Comparison of ENCODE assay signal across 8 cellular contexts in the genomic region with DNA sequence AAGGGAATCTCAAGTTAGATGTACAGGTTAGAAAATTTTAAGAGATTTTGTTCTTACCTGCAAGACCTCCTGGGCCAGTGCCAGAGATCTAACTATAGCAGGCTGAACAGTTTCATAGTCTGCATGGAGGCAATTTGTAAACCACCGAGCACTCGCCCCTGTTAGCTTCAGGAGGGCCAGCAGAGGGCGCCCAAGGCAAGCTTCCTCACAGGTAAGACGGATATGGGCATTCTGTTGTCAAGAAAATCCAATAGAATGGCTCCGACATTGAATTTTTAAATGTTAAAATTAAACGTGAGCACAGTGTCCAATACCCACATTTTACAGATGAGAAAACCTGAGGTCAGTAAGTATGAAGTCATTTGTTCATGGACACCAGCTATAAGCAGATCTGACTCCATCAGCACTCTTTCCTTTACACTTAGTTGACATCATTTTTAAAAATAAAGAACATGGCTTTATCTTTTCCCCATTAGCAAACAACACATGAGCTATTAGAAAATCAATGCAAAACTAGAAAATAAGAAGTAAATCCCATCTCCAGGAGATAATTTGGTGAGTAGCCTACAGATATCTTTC. TPM values are rescaled to one million over a fixed set of nuclear protein-coding genes. Genes with fewer than 3 reads are reported as not detected.
DNase-seq lines count a peak whose midpoint lies in the region; ATAC-seq, FAIRE-seq and TF ChIP-seq lines count a peak whose summit lies in the region.

No MANE protein-coding gene starts in this region.

- H4K20me1 ChIP-seq in neural cell (ENCODE audit: insufficient read depth) = no peaks in the 10 kb centered on the region

- H3K9ac ChIP-seq in neural cell (ENCODE audit: low read length) = no peak overlapping the region

- H3K9me3 ChIP-seq in neural cell (ENCODE audit: low read length) = no peaks in the 10 kb centered on the region

- TF ChIP-seq RAD21 in neural cell (conservative IDR thresholded peaks at IDR 0.05) = peak; percentile 82

- DNase-seq in COLO829 (ENCODE audit: low spot score) (peak; percentile 56), LNCaP clone FGC (ENCODE audit: low read depth) (peak; percentile 50), RCC 7860 (ENCODE audit: low spot score) (peak; percentile 52), fibroblast of mammary gland (ENCODE audit: low read depth) (peak; percentile 68)
- peak; percentile 55 for DNase-seq in activated T-cell treated with anti-CD3 and anti-CD28 coated beads, Interleukin-2, amount 50 U/mL, for 4 hours
- DNase-seq in stimulated activated naive CD8-positive, alpha-beta T cell treated with anti-CD3 and anti-CD28 coated beads, Interleukin-15, Interleukin-2, amounts not matched to agents 100 U/mL and 50 U/mL, for 24 hours = peak; percentile 75

- no peaks in the 10 kb centered on the region for H3F3A ChIP-seq in neural cell (ENCODE audit: insufficient read depth, low read length, poor library complexity, severe bottlenecking)

- peak overlapping the region; percentile 28 for H2AFZ ChIP-seq in neural cell (ENCODE audit: low read depth, low read length)

- peaks cover 10% of the 10 kb centered on the region for H3K27me3 Mint-ChIP-seq in activated T-cell treated with anti-CD3 and anti-CD28 coated beads, Interleukin-2, amount 50 U/mL, for 4 hours (ENCODE audit: low read depth)

- peak; percentile 53 for FAIRE-seq in RCC 7860 (lab: Jason Lieb, UNC)

- no peaks in the 10 kb centered on the region for H3K9me3 Mint-ChIP-seq in activated T-cell treated with anti-CD3 and anti-CD28 coated beads, Interleukin-2, amount 50 U/mL, for 4 hours

- H3K79me2 ChIP-seq in neural cell (replicated peaks; ENCODE audit: insufficient read depth, low read length) = no peaks in the 10 kb centered on the region

- no peak overlapping the region for H3K4me2 ChIP-seq in neural cell (ENCODE audit: low read length)

- no peak overlapping the region for H3K27ac ChIP-seq in neural cell (ENCODE audit: low read length)

- TF ChIP-seq CTCF in LNCaP clone FGC (IDR thresholded peaks at IDR 0.05; ENCODE audit: control insufficient read depth, extremely low read depth, insufficient read depth) (peak; percentile 92), fibroblast of mammary gland (conservative IDR thresholded peaks at IDR 0.05; ENCODE audit: control insufficient read depth, insufficient read depth, low read depth, low read length) (peak; percentile 92), neural cell (IDR thresholded peaks at IDR 0.05; ENCODE audit: poor library complexity, severe bottlenecking) (peak; percentile 88)

- peaks cover 4% of the 10 kb centered on the region for H3K4me1 Mint-ChIP-seq in activated T-cell treated with anti-CD3 and anti-CD28 coated beads, Interleukin-2, amount 50 U/mL, for 4 hours (ENCODE audit: low read depth)

- no peak for TF ChIP-seq EP300 in neural cell (conservative IDR thresholded peaks at IDR 0.05; ENCODE audit: poor library complexity, severe bottlenecking)

- H3K27me3 ChIP-seq in neural cell (ENCODE audit: insufficient read depth, low read depth, low read length) = no peaks in the 10 kb centered on the region

- H3K4me3 ChIP-seq in LNCaP clone FGC (ENCODE audit: low read depth, low read length) (no peak overlapping the region), fibroblast of mammary gland (ENCODE audit: control insufficient read depth, low read depth, low read length) (no peak overlapping the region), neural cell (ENCODE audit: low read length) (no peak overlapping the region)

- H3K4me3 Mint-ChIP-seq in activated T-cell treated with anti-CD3 and anti-CD28 coated beads, Interleukin-2, amount 50 U/mL, for 4 hours = no peak overlapping the region

- no peaks in the 10 kb centered on the region for H3K36me3 ChIP-seq in neural cell (ENCODE audit: insufficient read depth, low read length)

- peak; percentile 79 for ATAC-seq in GM21423 (IDR thresholded peaks at IDR 0.05; ENCODE audit: unreplicated experiment)
- ATAC-seq in activated T-cell treated with anti-CD3 and anti-CD28 coated beads, Interleukin-2, amount 50 U/mL, for 4 hours = peak; percentile 78 to 82
- peak; percentile 77 for ATAC-seq in stimulated activated naive CD8-positive, alpha-beta T cell treated with anti-CD3 and anti-CD28 coated beads, Interleukin-15, Interleukin-2, amounts not matched to agents 100 U/mL and 50 U/mL, for 24 hours

- no peaks in the 10 kb centered on the region for H3K9me2 ChIP-seq in neural cell (ENCODE audit: insufficient read depth, low read length)

- H3K36me3 Mint-ChIP-seq in activated T-cell treated with anti-CD3 and anti-CD28 coated beads, Interleukin-2, amount 50 U/mL, for 4 hours (ENCODE audit: insufficient read depth) = no peaks in the 10 kb centered on the region

TF ChIP-seq in neural cell, 6 proteins besides CTCF, POLR2A, EP300 and RAD21:
- peak; percentile 86 for TF ChIP-seq SMC3 (conservative IDR thresholded peaks at IDR 0.05; ENCODE audit: poor library complexity)
- TF ChIP-seq, protein P1, sequence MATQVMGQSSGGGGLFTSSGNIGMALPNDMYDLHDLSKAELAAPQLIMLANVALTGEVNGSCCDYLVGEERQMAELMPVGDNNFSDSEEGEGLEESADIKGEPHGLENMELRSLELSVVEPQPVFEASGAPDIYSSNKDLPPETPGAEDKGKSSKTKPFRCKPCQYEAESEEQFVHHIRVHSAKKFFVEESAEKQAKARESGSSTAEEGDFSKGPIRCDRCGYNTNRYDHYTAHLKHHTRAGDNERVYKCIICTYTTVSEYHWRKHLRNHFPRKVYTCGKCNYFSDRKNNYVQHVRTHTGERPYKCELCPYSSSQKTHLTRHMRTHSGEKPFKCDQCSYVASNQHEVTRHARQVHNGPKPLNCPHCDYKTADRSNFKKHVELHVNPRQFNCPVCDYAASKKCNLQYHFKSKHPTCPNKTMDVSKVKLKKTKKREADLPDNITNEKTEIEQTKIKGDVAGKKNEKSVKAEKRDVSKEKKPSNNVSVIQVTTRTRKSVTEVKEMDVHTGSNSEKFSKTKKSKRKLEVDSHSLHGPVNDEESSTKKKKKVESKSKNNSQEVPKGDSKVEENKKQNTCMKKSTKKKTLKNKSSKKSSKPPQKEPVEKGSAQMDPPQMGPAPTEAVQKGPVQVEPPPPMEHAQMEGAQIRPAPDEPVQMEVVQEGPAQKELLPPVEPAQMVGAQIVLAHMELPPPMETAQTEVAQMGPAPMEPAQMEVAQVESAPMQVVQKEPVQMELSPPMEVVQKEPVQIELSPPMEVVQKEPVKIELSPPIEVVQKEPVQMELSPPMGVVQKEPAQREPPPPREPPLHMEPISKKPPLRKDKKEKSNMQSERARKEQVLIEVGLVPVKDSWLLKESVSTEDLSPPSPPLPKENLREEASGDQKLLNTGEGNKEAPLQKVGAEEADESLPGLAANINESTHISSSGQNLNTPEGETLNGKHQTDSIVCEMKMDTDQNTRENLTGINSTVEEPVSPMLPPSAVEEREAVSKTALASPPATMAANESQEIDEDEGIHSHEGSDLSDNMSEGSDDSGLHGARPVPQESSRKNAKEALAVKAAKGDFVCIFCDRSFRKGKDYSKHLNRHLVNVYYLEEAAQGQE (IDR thresholded peaks at IDR 0.05; ENCODE audit: borderline replicate concordance) = no peak

RNA-seq across cellular contexts. Expression of a gene that starts 2.2 kb away (rescaled TPM):
- total RNA-seq in activated T-cell treated with anti-CD3 and anti-CD28 coated beads, Interleukin-2, amount 50 U/mL, for 4 hours = 1 to 10 TPM in 2 of 3 donors, under 1 TPM in 1; 0.49 to 2.3 (median 1.2) TPM
- not detected in 2 replicates for polyA plus RNA-seq in neural cell
- polyA minus RNA-seq in neural cell = not detected in 2 replicates

RNA-seq across cellular contexts. Expression of a gene that starts 40.4 kb away (rescaled TPM):
- under 1 TPM in 2 of 3 donors, not detected in 1; 0.24 to 0.25 TPM for total RNA-seq in activated T-cell treated with anti-CD3 and anti-CD28 coated beads, Interleukin-2, amount 50 U/mL, for 4 hours
- not detected in 2 replicates for polyA plus RNA-seq in neural cell
- polyA minus RNA-seq in neural cell = not detected in 2 replicates
